ENCODE assay signal across 1 cellular context in the genomic region with DNA sequence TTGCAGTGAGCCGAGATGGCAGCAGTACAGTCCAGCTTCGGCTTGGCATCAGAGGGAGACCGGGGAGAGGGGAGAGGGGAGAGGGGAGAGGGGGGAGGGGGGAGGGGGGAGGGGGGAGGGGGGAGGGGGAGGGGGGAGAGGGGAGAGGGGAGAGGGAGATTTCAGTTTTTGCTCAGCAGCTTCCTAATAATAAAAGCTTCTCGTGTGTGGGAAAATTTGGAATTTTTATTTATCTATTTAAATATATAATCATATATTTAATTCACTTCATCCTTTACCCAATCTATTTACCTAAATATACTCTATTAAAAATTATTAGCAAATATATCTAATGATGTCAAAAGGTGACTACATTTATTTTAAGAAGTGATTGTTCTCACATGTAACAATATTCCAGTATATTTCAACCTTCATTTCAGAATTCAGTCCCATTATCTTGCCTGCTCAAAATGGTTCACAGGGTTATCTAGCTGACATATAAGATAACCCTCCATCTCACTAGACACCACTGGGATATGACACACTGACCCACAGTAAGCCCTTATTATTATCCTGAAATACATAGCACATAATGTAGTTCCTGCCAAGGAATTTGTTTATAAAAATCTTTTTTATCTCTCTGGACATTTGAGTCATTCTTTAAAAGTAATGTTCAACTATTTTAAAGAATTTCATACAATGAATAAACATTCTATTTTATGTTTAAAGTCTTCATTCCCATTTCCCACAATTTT.
TF ChIP-seq lines count a peak whose summit lies in the region.

No MANE protein-coding gene starts in this region.

TF ChIP-seq in IMR-90, 13 proteins besides CTCF, POLR2A, EP300 and RAD21:
- 0 out of 2 replicates have a peak, but pooled peaks have one; percentile 7 for TF ChIP-seq FOS (IDR thresholded peaks at IDR 0.05; ENCODE audit: low read depth, low read length)
- no peak for TF ChIP-seq NFE2L2 (IDR thresholded peaks at IDR 0.05; ENCODE audit: low read depth, low read length)
